25 cellular contexts compared by ENCODE assay signal in genomic region chrX:26557691-26558321, GRCh38.
"Had no signal": no experiment of that assay in that cellular context is flagged by ENCODE, and none has a peak within 500 bp of the region (broad histone marks: within the 10 kb centered on the region; RNA-seq: fewer than 3 reads in every experiment).

No MANE protein-coding gene starts in this region.

- DNase-seq: activated B cell treated with CpG ODN at 0.5 μM for 24 hours; activated CD4-positive, alpha-beta T cell treated with anti-CD3 and anti-CD28 coated beads for 36 hours; activated CD4-positive, alpha-beta T cell treated with anti-CD3 and anti-CD28 coated beads, Interleukin-2, amount 50 U/mL, for 4 hours; activated CD8-positive, alpha-beta memory T cell treated with anti-CD3 and anti-CD28 coated beads for 24 hours; activated CD8-positive, alpha-beta memory T cell treated with anti-CD3 and anti-CD28 coated beads, Interleukin-2, amount 50 U/mL, for 4 hours; activated naive CD4-positive, alpha-beta T cell; activated T-cell treated with anti-CD3 and anti-CD28 coated beads, Interleukin-2, amount 50 U/mL, for 24 hours; adrenal gland; colonic mucosa; effector memory CD8-positive, alpha-beta T cell; foreskin melanocyte; glutamatergic neuron; immature natural killer cell; kidney glomerular epithelial cell; naive thymus-derived CD4-positive, alpha-beta T cell; occipital lobe; retina; stimulated activated CD4-positive, alpha-beta T cell treated with anti-CD3 and anti-CD28 coated beads, Interleukin-1b, Interleukin-23, amount 100 ng/mL, for 48 hours; tibial artery had no signal

- ATAC-seq: activated CD4-positive, alpha-beta T cell treated with anti-CD3 and anti-CD28 coated beads for 36 hours; effector memory CD8-positive, alpha-beta T cell; esophagus mucosa; left lung; naive thymus-derived CD4-positive, alpha-beta T cell had no signal

- H3K36me3 ChIP-seq: adrenal gland, breast epithelium, colonic mucosa, left lung, tibial artery had no signal

- H3K9me3 ChIP-seq: adrenal gland, colonic mucosa, left lung had no signal

- H3K4me1 ChIP-seq: adrenal gland, breast epithelium, colonic mucosa, left lung, tibial artery had no signal

- H3K4me3 ChIP-seq: adrenal gland, breast epithelium, colonic mucosa, dorsolateral prefrontal cortex, hepatocyte, left lung, tibial artery had no signal

- H3K27ac ChIP-seq: adrenal gland, breast epithelium, colonic mucosa, dorsolateral prefrontal cortex, hepatocyte, left lung, tibial artery had no signal

- H3K27me3 ChIP-seq: adrenal gland, breast epithelium, colonic mucosa, hepatocyte, tibial artery had no signal

- FAIRE-seq: endothelial cell of umbilical vein had no signal
